ENCODE assay signal across 8 cellular contexts in genomic region chr6:25369043-25369442, GRCh38.
DNase-seq lines count a peak whose midpoint lies in the region; ATAC-seq and TF ChIP-seq lines count a peak whose summit lies in the region.

No MANE protein-coding gene starts in this region.

- H4K20me1 ChIP-seq in KMS-11 (ENCODE audit: insufficient read depth) = no peaks in the 10 kb centered on the region
- no peaks in the 10 kb centered on the region; the same call in 1 of the 2 replicates for H4K20me1 ChIP-seq in PC-3 (ENCODE audit: low read length)

- peaks cover 44 to 85% (median 65%) of the 10 kb centered on the region in 4 donors for H3K4me1 Mint-ChIP-seq in CD4-positive, alpha-beta memory T cell

- TF ChIP-seq CTCF in KMS-11 (conservative IDR thresholded peaks at IDR 0.05; ENCODE audit: low read depth, low read length) (no peak), PC-3 (conservative IDR thresholded peaks at IDR 0.05; ENCODE audit: low read depth, low read length) (no peak)

- H3K4me2 ChIP-seq in KMS-11 = peak overlapping the region; percentile 97
- H3K4me2 ChIP-seq in PC-3 (ENCODE audit: low read length) = no peak overlapping the region

- H3K27me3 Mint-ChIP-seq in CD4-positive, alpha-beta memory T cell = no peaks in the 10 kb centered on the region

- BruUV-seq in PC-3 (replicated peaks; lab: Mats Ljungman, UMichigan) = no TSS peak

- CTCF ChIA-PET in CD4-positive, alpha-beta memory T cell (lab: Charles Lee; ENCODE audit: partially characterized antibody) = interaction anchor here (0.7 to 2.5 kb wide), 6 partner anchors 16 to 121 kb away, joined by 3 to 15 read pairs (median 5); partner anchors contain the start of gene CARMIL1
- CTCF ChIA-PET in PC-3 (lab: Charles Lee) = no interaction called here

- H3K36me3 Mint-ChIP-seq in CD4-positive, alpha-beta memory T cell = peaks cover 1 to 3% of the 10 kb centered on the region in 2 donors

- no peaks in the 10 kb centered on the region for H3K9me3 ChIP-seq in CD4-positive, alpha-beta memory T cell (ENCODE audit: control insufficient read depth in 1 of 2, low read length in 2 of 2)
- H3K9me3 ChIP-seq in mucosa of rectum (ENCODE audit: control insufficient read depth in 2 of 2, low read length in 2 of 2) (no peaks in the 10 kb centered on the region), PC-3 (ENCODE audit: low read length) (no peaks in the 10 kb centered on the region)

- POLR2A ChIA-PET in CD4-positive, alpha-beta memory T cell (lab: Charles Lee; ENCODE audit: partially characterized antibody) = interaction anchor here (1.0 to 6.8 kb wide), 2 partner anchors 36 to 648 kb away, joined by 3 to 51 read pairs; a partner anchor contains a TSS
- POLR2A ChIA-PET in PC-3 (lab: Charles Lee; ENCODE audit: unreplicated experiment) = interaction anchor here (0.6 kb wide), 1 partner anchor 106 kb away, joined by 4 read pairs; no protein-coding TSS in a partner anchor

- no peaks in the 10 kb centered on the region for H3F3A ChIP-seq in PC-3 (ENCODE audit: low read length, unreplicated experiment)

- H3K27me3 ChIP-seq in CD4-positive, alpha-beta memory T cell (ENCODE audit: insufficient read depth, low read length) = no peaks in the 10 kb centered on the region
- H3K27me3 ChIP-seq in KMS-11 (ENCODE audit: insufficient read depth, low read depth) = no peaks in the 10 kb centered on the region
- H3K27me3 ChIP-seq in mucosa of rectum (ENCODE audit: control insufficient read depth in 2 of 2, insufficient read depth in 2 of 2, low read length in 2 of 2) = no peaks in the 10 kb centered on the region
- H3K27me3 ChIP-seq in PC-3 (ENCODE audit: low read length) = no peaks in the 10 kb centered on the region

- no peaks in the 10 kb centered on the region for H3K9me2 ChIP-seq in PC-3 (replicated peaks; ENCODE audit: low read length)

- DNase-seq in CD4-positive, alpha-beta memory T cell = no peak
- DNase-seq in caudate nucleus (lab: John Stamatoyannopoulos, UW) (peak in 6 of 61 donors; percentile 2 to 35 (median 14)), PC-3 (no peak)
- DNase-seq in activated CD4-positive, alpha-beta T cell treated with anti-CD3 and anti-CD28 coated beads, Interleukin-2, amount 50 U/mL, for 1 hour = no peak

- H2AFZ ChIP-seq in KMS-11 (ENCODE audit: low read depth) = peak overlapping the region; percentile 41; the same call in 1 of the 2 replicates
- H2AFZ ChIP-seq in PC-3 (ENCODE audit: low read length) = no peak overlapping the region

- peaks cover 49% of the 10 kb centered on the region for H3K4me1 ChIP-seq in CD4-positive, alpha-beta memory T cell (ENCODE audit: insufficient read depth, low read length)
- H3K4me1 ChIP-seq in KMS-11 (ENCODE audit: low read depth, poor library complexity, severe bottlenecking) (peaks cover 92% of the 10 kb centered on the region), mucosa of rectum (ENCODE audit: control insufficient read depth in 2 of 2, insufficient read depth in 2 of 2, low read length in 2 of 2) (peaks cover 16 to 36% of the 10 kb centered on the region in 2 donors), PC-3 (ENCODE audit: insufficient read depth, low read length) (peaks cover 11% of the 10 kb centered on the region)

- peak overlapping the region; percentile 14 to 97 (median 58) for H3K27ac Mint-ChIP-seq in CD4-positive, alpha-beta memory T cell

- H3K79me2 ChIP-seq in KMS-11 (ENCODE audit: insufficient read depth, low read depth) (peaks cover 46% of the 10 kb centered on the region; the same call in 1 of the 2 replicates), PC-3 (ENCODE audit: low read length) (peaks cover 30% of the 10 kb centered on the region)

- peak overlapping the region in 1 of 2 donors; percentile 5 for H3K4me3 ChIP-seq in CD4-positive, alpha-beta memory T cell (ENCODE audit: low read length in 2 of 2)
- H3K4me3 ChIP-seq in KMS-11 (IDR thresholded peaks at IDR 0.05; ENCODE audit: insufficient read depth, low read depth, low read length) = no peak overlapping the region
- H3K4me3 ChIP-seq in mucosa of rectum (ENCODE audit: low read length in 2 of 2) = no peak overlapping the region
- H3K4me3 ChIP-seq in PC-3 (ENCODE audit: low read length) = no peak overlapping the region

- H3K9ac ChIP-seq in KMS-11 (peak overlapping the region; percentile 57; the same call in 1 of the 2 replicates), mucosa of rectum (ENCODE audit: low read depth in 1 of 2, low read length in 2 of 2) (peak overlapping the region in 1 of 2 donors; percentile 32), PC-3 (ENCODE audit: low read length) (no peak overlapping the region)

- ATAC-seq in HG03571 (IDR thresholded peaks at IDR 0.05; ENCODE audit: unreplicated experiment) (no peak), PC-3 (no peak), GM18873 (IDR thresholded peaks at IDR 0.05; ENCODE audit: low FRiP score, unreplicated experiment) (no peak)

- peaks cover 0 to 5% (median 2%) of the 10 kb centered on the region in 8 donors for H3K9me3 Mint-ChIP-seq in CD4-positive, alpha-beta memory T cell

- H3K4me3 Mint-ChIP-seq in CD4-positive, alpha-beta memory T cell = peak overlapping the region in 6 of 8 donors; percentile 63 to 88 (median 74)

- peak overlapping the region; percentile 28 for H3K27ac ChIP-seq in CD4-positive, alpha-beta memory T cell (ENCODE audit: low read depth, low read length)
- H3K27ac ChIP-seq in KMS-11 (peak overlapping the region; percentile 81), caudate nucleus (ENCODE audit: low read depth, low read length) (peak overlapping the region; percentile 36), mucosa of rectum (ENCODE audit: low read depth in 2 of 2, low read length in 2 of 2) (peak overlapping the region; percentile 76 to 84), PC-3 (ENCODE audit: low read length) (no peak overlapping the region)

- H3K36me3 ChIP-seq in CD4-positive, alpha-beta memory T cell (ENCODE audit: insufficient read depth, low read length) = no peaks in the 10 kb centered on the region
- no peaks in the 10 kb centered on the region for H3K36me3 ChIP-seq in KMS-11 (ENCODE audit: insufficient read depth)
- H3K36me3 ChIP-seq in mucosa of rectum (ENCODE audit: control insufficient read depth in 2 of 2, insufficient read depth in 2 of 2, low read length in 2 of 2) = no peaks in the 10 kb centered on the region
- H3K36me3 ChIP-seq in PC-3 (ENCODE audit: low read depth, low read length) = no peaks in the 10 kb centered on the region

- intact Hi-C loops in CD4-positive, alpha-beta memory T cell (cut with micrococcal nuclease) = loop anchor here (5.0 kb wide), 1 partner anchor 38 kb away; no protein-coding TSS in a partner anchor
- intact Hi-C loops in PC-3 (cut with micrococcal nuclease) = loop anchor here (10.0 kb wide), 1 partner anchor 94 kb away; the partner anchor contains the start of gene CARMIL1
